Comparison of ENCODE assay signal across 1 cellular context in the genomic region with DNA sequence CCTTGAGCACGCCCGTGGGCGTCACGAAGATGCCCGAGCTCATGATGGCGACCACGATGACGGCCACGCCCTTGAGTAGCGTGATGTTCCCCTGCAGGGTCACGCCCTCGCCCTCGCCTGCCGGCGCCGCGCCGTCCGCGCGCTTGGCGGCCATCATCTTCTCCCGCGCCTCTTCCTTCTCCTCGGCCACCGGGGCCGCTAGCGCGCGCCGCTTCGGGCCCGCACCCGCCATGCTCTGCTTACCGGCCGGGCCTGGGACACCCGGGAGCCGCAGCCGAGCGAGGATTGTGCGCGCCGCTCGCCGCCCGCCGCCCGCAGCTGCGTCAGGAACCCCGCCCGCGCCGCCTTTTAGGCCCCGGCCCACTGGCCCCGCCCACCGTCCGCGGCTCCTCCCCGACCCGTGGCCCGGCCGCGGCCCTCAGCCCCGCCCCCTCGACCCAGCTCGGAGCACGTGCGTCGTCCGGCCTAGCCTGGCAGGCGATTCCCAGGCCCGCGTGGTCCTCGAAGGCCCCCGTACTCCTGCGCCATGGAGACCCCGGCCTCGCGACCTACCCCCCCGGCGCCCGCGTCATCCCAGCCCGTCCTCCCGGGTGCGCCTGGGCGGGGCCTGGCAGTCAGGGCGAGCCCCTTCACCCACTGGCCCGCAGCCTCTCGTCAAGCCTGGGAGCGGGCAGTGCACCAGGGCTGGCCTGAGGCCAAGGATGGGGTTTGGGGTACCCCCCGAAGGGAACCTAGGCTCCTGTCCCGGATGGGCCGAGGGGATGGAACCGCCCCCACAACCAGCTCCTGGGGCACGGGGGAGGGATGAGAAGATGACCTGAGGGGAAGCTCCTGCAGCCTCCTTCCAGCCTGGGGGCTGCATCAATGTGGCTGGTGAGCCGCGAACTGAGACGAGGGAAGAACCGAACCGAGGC.
TF ChIP-seq lines count a peak whose summit lies in the region.

No MANE protein-coding gene starts in this region.

TF ChIP-seq in HepG2, 621 proteins besides CTCF, POLR2A, EP300 and RAD21 (continued from another document and continues in another):
- TF ChIP-seq, protein P1, sequence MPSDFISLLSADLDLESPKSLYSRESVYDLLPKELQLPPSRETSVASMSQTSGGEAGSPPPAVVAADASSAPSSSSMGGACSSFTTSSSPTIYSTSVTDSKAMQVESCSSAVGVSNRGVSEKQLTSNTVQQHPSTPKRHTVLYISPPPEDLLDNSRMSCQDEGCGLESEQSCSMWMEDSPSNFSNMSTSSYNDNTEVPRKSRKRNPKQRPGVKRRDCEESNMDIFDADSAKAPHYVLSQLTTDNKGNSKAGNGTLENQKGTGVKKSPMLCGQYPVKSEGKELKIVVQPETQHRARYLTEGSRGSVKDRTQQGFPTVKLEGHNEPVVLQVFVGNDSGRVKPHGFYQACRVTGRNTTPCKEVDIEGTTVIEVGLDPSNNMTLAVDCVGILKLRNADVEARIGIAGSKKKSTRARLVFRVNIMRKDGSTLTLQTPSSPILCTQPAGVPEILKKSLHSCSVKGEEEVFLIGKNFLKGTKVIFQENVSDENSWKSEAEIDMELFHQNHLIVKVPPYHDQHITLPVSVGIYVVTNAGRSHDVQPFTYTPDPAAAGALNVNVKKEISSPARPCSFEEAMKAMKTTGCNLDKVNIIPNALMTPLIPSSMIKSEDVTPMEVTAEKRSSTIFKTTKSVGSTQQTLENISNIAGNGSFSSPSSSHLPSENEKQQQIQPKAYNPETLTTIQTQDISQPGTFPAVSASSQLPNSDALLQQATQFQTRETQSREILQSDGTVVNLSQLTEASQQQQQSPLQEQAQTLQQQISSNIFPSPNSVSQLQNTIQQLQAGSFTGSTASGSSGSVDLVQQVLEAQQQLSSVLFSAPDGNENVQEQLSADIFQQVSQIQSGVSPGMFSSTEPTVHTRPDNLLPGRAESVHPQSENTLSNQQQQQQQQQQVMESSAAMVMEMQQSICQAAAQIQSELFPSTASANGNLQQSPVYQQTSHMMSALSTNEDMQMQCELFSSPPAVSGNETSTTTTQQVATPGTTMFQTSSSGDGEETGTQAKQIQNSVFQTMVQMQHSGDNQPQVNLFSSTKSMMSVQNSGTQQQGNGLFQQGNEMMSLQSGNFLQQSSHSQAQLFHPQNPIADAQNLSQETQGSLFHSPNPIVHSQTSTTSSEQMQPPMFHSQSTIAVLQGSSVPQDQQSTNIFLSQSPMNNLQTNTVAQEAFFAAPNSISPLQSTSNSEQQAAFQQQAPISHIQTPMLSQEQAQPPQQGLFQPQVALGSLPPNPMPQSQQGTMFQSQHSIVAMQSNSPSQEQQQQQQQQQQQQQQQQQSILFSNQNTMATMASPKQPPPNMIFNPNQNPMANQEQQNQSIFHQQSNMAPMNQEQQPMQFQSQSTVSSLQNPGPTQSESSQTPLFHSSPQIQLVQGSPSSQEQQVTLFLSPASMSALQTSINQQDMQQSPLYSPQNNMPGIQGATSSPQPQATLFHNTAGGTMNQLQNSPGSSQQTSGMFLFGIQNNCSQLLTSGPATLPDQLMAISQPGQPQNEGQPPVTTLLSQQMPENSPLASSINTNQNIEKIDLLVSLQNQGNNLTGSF (CRISPR knock-in tag; IDR thresholded peaks at IDR 0.05) = peak; percentile 99
- TF ChIP-seq, protein P2, sequence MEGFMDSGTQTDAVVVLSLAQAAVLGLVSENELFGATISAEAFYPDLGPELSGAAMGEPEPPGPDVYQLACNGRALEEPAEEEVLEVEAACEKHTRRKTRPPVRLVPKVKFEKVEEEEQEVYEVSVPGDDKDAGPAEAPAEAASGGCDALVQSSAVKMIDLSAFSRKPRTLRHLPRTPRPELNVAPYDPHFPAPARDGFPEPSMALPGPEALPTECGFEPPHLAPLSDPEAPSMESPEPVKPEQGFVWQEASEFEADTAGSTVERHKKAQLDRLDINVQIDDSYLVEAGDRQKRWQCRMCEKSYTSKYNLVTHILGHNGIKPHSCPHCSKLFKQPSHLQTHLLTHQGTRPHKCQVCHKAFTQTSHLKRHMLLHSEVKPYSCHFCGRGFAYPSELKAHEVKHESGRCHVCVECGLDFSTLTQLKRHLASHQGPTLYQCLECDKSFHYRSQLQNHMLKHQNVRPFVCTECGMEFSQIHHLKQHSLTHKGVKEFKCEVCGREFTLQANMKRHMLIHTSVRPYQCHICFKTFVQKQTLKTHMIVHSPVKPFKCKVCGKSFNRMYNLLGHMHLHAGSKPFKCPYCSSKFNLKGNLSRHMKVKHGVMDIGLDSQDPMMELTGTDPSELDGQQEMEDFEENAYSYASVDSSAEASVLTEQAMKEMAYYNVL (CRISPR knock-in tag; IDR thresholded peaks at IDR 0.05; ENCODE audit: borderline replicate concordance) = peak; percentile 96
- TF ChIP-seq ZKSCAN1 (IDR thresholded peaks at IDR 0.05; ENCODE audit: low read length) = 0 out of 2 replicates have a peak, but pooled peaks have one; percentile 7
- TF ChIP-seq ZNF441 (CRISPR knock-in tag; IDR thresholded peaks at IDR 0.05; ENCODE audit: borderline replicate concordance) = peak; percentile 89
- TF ChIP-seq BORCS8-MEF2B (CRISPR knock-in tag; IDR thresholded peaks at IDR 0.05) = peak; percentile 98
- peak; percentile 99 for TF ChIP-seq ZNF333 (CRISPR knock-in tag; IDR thresholded peaks at IDR 0.05; ENCODE audit: borderline replicate concordance)
- peak; percentile 54 for TF ChIP-seq AGO2 (optimal IDR thresholded peaks at IDR 0.05; ENCODE audit: low read depth, low read length)
- TF ChIP-seq, protein P3, sequence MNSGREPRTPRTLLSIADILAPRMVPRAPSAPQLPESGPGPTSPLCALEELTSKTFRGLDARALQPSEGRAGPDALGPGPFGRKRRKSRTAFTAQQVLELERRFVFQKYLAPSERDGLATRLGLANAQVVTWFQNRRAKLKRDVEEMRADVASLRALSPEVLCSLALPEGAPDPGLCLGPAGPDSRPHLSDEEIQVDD (CRISPR knock-in tag; IDR thresholded peaks at IDR 0.05; ENCODE audit: borderline replicate concordance) = peak; percentile 99
- peak; percentile 98 for TF ChIP-seq ZNF772 (CRISPR knock-in tag; IDR thresholded peaks at IDR 0.05)
- TF ChIP-seq ZNF891 (CRISPR knock-in tag; IDR thresholded peaks at IDR 0.05) = peak; percentile 98
- TF ChIP-seq ZNF839 (CRISPR knock-in tag; IDR thresholded peaks at IDR 0.05; ENCODE audit: borderline replicate concordance) = peak; percentile 99
- peak; percentile 99 for TF ChIP-seq KLF11 (CRISPR knock-in tag; IDR thresholded peaks at IDR 0.05)
- TF ChIP-seq REPIN1 (CRISPR knock-in tag; IDR thresholded peaks at IDR 0.05; ENCODE audit: borderline replicate concordance, low read depth) = peak; percentile 98
- peak; percentile 74; the same call in 1 of the 2 replicates for TF ChIP-seq POLR2AphosphoS5 (IDR thresholded peaks at IDR 0.05; ENCODE audit: low read depth, low read length)
- TF ChIP-seq ZFP90 (CRISPR knock-in tag; IDR thresholded peaks at IDR 0.05; ENCODE audit: borderline replicate concordance) = peak; percentile 98
- peak; percentile 79 for TF ChIP-seq ZNF12 (CRISPR knock-in tag; IDR thresholded peaks at IDR 0.05)
- TF ChIP-seq SAP130 (CRISPR knock-in tag; IDR thresholded peaks at IDR 0.05; ENCODE audit: low read depth) = peak; percentile 97
- TF ChIP-seq, protein P4, sequence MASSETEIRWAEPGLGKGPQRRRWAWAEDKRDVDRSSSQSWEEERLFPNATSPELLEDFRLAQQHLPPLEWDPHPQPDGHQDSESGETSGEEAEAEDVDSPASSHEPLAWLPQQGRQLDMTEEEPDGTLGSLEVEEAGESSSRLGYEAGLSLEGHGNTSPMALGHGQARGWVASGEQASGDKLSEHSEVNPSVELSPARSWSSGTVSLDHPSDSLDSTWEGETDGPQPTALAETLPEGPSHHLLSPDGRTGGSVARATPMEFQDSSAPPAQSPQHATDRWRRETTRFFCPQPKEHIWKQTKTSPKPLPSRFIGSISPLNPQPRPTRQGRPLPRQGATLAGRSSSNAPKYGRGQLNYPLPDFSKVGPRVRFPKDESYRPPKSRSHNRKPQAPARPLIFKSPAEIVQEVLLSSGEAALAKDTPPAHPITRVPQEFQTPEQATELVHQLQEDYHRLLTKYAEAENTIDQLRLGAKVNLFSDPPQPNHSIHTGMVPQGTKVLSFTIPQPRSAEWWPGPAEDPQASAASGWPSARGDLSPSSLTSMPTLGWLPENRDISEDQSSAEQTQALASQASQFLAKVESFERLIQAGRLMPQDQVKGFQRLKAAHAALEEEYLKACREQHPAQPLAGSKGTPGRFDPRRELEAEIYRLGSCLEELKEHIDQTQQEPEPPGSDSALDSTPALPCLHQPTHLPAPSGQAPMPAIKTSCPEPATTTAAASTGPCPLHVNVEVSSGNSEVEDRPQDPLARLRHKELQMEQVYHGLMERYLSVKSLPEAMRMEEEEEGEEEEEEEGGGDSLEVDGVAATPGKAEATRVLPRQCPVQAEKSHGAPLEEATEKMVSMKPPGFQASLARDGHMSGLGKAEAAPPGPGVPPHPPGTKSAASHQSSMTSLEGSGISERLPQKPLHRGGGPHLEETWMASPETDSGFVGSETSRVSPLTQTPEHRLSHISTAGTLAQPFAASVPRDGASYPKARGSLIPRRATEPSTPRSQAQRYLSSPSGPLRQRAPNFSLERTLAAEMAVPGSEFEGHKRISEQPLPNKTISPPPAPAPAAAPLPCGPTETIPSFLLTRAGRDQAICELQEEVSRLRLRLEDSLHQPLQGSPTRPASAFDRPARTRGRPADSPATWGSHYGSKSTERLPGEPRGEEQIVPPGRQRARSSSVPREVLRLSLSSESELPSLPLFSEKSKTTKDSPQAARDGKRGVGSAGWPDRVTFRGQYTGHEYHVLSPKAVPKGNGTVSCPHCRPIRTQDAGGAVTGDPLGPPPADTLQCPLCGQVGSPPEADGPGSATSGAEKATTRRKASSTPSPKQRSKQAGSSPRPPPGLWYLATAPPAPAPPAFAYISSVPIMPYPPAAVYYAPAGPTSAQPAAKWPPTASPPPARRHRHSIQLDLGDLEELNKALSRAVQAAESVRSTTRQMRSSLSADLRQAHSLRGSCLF (CRISPR knock-in tag; IDR thresholded peaks at IDR 0.05; ENCODE audit: borderline replicate concordance) = peak; percentile 97; the same call in 1 of the 2 replicates
- TF ChIP-seq ZNF777 (CRISPR knock-in tag; IDR thresholded peaks at IDR 0.05) = peak; percentile 88
- TF ChIP-seq, protein P5, sequence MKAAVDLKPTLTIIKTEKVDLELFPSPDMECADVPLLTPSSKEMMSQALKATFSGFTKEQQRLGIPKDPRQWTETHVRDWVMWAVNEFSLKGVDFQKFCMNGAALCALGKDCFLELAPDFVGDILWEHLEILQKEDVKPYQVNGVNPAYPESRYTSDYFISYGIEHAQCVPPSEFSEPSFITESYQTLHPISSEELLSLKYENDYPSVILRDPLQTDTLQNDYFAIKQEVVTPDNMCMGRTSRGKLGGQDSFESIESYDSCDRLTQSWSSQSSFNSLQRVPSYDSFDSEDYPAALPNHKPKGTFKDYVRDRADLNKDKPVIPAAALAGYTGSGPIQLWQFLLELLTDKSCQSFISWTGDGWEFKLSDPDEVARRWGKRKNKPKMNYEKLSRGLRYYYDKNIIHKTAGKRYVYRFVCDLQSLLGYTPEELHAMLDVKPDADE (CRISPR knock-in tag; IDR thresholded peaks at IDR 0.05) = peak; percentile 99
- TF ChIP-seq, protein P6, sequence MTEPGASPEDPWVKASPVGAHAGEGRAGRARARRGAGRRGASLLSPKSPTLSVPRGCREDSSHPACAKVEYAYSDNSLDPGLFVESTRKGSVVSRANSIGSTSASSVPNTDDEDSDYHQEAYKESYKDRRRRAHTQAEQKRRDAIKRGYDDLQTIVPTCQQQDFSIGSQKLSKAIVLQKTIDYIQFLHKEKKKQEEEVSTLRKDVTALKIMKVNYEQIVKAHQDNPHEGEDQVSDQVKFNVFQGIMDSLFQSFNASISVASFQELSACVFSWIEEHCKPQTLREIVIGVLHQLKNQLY (CRISPR knock-in tag; IDR thresholded peaks at IDR 0.05) = peak; percentile 95
- TF ChIP-seq ELF3 (CRISPR knock-in tag; IDR thresholded peaks at IDR 0.05) = peak; percentile 95
- TF ChIP-seq WIZ (CRISPR knock-in tag; IDR thresholded peaks at IDR 0.05) = peak; percentile 97
- peak; percentile 92 for TF ChIP-seq ISL2 (CRISPR knock-in tag; IDR thresholded peaks at IDR 0.05)
- TF ChIP-seq ZNF670 (CRISPR knock-in tag; IDR thresholded peaks at IDR 0.05; ENCODE audit: borderline replicate concordance) = peak; percentile 98
- peak; percentile 99 for TF ChIP-seq ZNF816 (CRISPR knock-in tag; IDR thresholded peaks at IDR 0.05; ENCODE audit: borderline replicate concordance)
- TF ChIP-seq YEATS2 (CRISPR knock-in tag; IDR thresholded peaks at IDR 0.05; ENCODE audit: borderline replicate concordance) = peak; percentile 95
- peak; percentile 89 for TF ChIP-seq PHF8 (CRISPR knock-in tag; IDR thresholded peaks at IDR 0.05)
- TF ChIP-seq, protein P7, sequence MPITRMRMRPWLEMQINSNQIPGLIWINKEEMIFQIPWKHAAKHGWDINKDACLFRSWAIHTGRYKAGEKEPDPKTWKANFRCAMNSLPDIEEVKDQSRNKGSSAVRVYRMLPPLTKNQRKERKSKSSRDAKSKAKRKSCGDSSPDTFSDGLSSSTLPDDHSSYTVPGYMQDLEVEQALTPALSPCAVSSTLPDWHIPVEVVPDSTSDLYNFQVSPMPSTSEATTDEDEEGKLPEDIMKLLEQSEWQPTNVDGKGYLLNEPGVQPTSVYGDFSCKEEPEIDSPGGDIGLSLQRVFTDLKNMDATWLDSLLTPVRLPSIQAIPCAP (CRISPR knock-in tag; IDR thresholded peaks at IDR 0.05; ENCODE audit: low read depth) = peak; percentile 97; the same call in 1 of the 2 replicates
- TF ChIP-seq, protein P8, sequence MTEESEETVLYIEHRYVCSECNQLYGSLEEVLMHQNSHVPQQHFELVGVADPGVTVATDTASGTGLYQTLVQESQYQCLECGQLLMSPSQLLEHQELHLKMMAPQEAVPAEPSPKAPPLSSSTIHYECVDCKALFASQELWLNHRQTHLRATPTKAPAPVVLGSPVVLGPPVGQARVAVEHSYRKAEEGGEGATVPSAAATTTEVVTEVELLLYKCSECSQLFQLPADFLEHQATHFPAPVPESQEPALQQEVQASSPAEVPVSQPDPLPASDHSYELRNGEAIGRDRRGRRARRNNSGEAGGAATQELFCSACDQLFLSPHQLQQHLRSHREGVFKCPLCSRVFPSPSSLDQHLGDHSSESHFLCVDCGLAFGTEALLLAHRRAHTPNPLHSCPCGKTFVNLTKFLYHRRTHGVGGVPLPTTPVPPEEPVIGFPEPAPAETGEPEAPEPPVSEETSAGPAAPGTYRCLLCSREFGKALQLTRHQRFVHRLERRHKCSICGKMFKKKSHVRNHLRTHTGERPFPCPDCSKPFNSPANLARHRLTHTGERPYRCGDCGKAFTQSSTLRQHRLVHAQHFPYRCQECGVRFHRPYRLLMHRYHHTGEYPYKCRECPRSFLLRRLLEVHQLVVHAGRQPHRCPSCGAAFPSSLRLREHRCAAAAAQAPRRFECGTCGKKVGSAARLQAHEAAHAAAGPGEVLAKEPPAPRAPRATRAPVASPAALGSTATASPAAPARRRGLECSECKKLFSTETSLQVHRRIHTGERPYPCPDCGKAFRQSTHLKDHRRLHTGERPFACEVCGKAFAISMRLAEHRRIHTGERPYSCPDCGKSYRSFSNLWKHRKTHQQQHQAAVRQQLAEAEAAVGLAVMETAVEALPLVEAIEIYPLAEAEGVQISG (CRISPR knock-in tag; IDR thresholded peaks at IDR 0.05) = peak; percentile 95
- TF ChIP-seq, protein P9, sequence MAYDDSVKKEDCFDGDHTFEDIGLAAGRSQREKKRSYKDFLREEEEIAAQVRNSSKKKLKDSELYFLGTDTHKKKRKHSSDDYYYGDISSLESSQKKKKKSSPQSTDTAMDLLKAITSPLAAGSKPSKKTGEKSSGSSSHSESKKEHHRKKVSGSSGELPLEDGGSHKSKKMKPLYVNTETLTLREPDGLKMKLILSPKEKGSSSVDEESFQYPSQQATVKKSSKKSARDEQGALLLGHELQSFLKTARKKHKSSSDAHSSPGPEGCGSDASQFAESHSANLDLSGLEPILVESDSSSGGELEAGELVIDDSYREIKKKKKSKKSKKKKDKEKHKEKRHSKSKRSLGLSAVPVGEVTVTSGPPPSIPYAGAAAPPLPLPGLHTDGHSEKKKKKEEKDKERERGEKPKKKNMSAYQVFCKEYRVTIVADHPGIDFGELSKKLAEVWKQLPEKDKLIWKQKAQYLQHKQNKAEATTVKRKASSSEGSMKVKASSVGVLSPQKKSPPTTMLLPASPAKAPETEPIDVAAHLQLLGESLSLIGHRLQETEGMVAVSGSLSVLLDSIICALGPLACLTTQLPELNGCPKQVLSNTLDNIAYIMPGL (CRISPR knock-in tag; IDR thresholded peaks at IDR 0.05; ENCODE audit: borderline replicate concordance in 1 of 2, low read depth in 1 of 2) = peak; percentile 30 to 96; a peak in 3 of 4 replicates
